Comparison of ENCODE assay signal across 1 cellular context in genomic region chr5:119270121-119270565, GRCh38.
TF ChIP-seq lines count a peak whose summit lies in the region.

No MANE protein-coding gene starts in this region.

TF ChIP-seq in HepG2, 621 proteins besides CTCF, POLR2A, EP300 and RAD21 (continued from another document):
- no peak for TF ChIP-seq SRSF4 (IDR thresholded peaks at IDR 0.05; ENCODE audit: low read depth, low read length, poor library complexity, severe bottlenecking)
- no peak for TF ChIP-seq MIER2 (CRISPR knock-in tag; IDR thresholded peaks at IDR 0.05)
